2 cellular contexts compared by ENCODE assay signal in the genomic region with DNA sequence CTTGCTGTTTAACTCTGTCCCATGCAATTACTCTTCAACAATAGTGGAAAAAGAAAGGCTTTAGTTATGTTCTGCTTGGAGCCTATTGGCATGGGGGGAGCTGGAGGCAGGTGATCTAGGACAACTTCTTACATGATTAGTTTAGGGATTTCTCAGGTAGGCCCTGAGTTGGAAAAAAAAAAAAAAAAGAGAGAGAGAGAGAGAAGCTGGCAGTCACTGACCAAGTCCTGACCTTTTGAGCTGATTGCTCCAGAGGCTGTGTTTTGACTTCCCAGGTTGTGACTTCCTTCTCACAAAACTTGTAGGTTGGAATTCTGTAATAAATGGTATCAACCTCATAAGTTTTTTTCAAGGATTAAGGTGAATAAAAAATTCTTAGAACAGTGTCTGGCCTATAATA.
TF ChIP-seq lines count a peak whose summit lies in the region.

No MANE protein-coding gene starts in this region.

TF ChIP-seq in A549, 52 proteins besides CTCF, POLR2A, EP300 and RAD21:
- TF ChIP-seq SMC3 (IDR thresholded peaks at IDR 0.05) (no peak), MAZ (IDR thresholded peaks at IDR 0.05; ENCODE audit: borderline replicate concordance, low read depth, low read length) (no peak), RARB (CRISPR knock-in tag; IDR thresholded peaks at IDR 0.05) (no peak)
TF ChIP-seq in A549: peak in this region for 0.

TF ChIP-seq in HepG2, 621 proteins besides CTCF, POLR2A, EP300 and RAD21 (continues in another document):
- TF ChIP-seq, protein P1, sequence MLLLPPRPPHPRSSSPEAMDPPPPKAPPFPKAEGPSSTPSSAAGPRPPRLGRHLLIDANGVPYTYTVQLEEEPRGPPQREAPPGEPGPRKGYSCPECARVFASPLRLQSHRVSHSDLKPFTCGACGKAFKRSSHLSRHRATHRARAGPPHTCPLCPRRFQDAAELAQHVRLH (CRISPR knock-in tag; IDR thresholded peaks at IDR 0.05; ENCODE audit: borderline replicate concordance, low read depth): no peak
- no peak for TF ChIP-seq SRY (CRISPR knock-in tag; IDR thresholded peaks at IDR 0.05)
- TF ChIP-seq TGIF2 (CRISPR knock-in tag; IDR thresholded peaks at IDR 0.05): no peak
- peak; percentile 60 for TF ChIP-seq NR2F6 (IDR thresholded peaks at IDR 0.05)
- no peak for TF ChIP-seq NR2F6 (CRISPR knock-in tag; IDR thresholded peaks at IDR 0.05)
- TF ChIP-seq, protein P2, sequence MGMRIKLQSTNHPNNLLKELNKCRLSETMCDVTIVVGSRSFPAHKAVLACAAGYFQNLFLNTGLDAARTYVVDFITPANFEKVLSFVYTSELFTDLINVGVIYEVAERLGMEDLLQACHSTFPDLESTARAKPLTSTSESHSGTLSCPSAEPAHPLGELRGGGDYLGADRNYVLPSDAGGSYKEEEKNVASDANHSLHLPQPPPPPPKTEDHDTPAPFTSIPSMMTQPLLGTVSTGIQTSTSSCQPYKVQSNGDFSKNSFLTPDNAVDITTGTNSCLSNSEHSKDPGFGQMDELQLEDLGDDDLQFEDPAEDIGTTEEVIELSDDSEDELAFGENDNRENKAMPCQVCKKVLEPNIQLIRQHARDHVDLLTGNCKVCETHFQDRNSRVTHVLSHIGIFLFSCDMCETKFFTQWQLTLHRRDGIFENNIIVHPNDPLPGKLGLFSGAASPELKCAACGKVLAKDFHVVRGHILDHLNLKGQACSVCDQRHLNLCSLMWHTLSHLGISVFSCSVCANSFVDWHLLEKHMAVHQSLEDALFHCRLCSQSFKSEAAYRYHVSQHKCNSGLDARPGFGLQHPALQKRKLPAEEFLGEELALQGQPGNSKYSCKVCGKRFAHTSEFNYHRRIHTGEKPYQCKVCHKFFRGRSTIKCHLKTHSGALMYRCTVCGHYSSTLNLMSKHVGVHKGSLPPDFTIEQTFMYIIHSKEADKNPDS (CRISPR knock-in tag; IDR thresholded peaks at IDR 0.05): no peak
- TF ChIP-seq RARA (CRISPR knock-in tag; IDR thresholded peaks at IDR 0.05): peak; percentile 46; the same call in 1 of the 2 replicates
- TF ChIP-seq, protein P3, sequence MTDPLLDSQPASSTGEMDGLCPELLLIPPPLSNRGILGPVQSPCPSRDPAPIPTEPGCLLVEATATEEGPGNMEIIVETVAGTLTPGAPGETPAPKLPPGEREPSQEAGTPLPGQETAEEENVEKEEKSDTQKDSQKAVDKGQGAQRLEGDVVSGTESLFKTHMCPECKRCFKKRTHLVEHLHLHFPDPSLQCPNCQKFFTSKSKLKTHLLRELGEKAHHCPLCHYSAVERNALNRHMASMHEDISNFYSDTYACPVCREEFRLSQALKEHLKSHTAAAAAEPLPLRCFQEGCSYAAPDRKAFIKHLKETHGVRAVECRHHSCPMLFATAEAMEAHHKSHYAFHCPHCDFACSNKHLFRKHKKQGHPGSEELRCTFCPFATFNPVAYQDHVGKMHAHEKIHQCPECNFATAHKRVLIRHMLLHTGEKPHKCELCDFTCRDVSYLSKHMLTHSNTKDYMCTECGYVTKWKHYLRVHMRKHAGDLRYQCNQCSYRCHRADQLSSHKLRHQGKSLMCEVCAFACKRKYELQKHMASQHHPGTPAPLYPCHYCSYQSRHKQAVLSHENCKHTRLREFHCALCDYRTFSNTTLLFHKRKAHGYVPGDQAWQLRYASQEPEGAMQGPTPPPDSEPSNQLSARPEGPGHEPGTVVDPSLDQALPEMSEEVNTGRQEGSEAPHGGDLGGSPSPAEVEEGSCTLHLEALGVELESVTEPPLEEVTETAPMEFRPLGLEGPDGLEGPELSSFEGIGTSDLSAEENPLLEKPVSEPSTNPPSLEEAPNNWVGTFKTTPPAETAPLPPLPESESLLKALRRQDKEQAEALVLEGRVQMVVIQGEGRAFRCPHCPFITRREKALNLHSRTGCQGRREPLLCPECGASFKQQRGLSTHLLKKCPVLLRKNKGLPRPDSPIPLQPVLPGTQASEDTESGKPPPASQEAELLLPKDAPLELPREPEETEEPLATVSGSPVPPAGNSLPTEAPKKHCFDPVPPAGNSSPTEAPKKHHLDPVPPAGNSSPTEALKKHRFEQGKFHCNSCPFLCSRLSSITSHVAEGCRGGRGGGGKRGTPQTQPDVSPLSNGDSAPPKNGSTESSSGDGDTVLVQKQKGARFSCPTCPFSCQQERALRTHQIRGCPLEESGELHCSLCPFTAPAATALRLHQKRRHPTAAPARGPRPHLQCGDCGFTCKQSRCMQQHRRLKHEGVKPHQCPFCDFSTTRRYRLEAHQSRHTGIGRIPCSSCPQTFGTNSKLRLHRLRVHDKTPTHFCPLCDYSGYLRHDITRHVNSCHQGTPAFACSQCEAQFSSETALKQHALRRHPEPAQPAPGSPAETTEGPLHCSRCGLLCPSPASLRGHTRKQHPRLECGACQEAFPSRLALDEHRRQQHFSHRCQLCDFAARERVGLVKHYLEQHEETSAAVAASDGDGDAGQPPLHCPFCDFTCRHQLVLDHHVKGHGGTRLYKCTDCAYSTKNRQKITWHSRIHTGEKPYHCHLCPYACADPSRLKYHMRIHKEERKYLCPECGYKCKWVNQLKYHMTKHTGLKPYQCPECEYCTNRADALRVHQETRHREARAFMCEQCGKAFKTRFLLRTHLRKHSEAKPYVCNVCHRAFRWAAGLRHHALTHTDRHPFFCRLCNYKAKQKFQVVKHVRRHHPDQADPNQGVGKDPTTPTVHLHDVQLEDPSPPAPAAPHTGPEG (CRISPR knock-in tag; IDR thresholded peaks at IDR 0.05): no peak
- TF ChIP-seq IRF9 (CRISPR knock-in tag; IDR thresholded peaks at IDR 0.05; ENCODE audit: borderline replicate concordance): no peak
- TF ChIP-seq, protein P4, sequence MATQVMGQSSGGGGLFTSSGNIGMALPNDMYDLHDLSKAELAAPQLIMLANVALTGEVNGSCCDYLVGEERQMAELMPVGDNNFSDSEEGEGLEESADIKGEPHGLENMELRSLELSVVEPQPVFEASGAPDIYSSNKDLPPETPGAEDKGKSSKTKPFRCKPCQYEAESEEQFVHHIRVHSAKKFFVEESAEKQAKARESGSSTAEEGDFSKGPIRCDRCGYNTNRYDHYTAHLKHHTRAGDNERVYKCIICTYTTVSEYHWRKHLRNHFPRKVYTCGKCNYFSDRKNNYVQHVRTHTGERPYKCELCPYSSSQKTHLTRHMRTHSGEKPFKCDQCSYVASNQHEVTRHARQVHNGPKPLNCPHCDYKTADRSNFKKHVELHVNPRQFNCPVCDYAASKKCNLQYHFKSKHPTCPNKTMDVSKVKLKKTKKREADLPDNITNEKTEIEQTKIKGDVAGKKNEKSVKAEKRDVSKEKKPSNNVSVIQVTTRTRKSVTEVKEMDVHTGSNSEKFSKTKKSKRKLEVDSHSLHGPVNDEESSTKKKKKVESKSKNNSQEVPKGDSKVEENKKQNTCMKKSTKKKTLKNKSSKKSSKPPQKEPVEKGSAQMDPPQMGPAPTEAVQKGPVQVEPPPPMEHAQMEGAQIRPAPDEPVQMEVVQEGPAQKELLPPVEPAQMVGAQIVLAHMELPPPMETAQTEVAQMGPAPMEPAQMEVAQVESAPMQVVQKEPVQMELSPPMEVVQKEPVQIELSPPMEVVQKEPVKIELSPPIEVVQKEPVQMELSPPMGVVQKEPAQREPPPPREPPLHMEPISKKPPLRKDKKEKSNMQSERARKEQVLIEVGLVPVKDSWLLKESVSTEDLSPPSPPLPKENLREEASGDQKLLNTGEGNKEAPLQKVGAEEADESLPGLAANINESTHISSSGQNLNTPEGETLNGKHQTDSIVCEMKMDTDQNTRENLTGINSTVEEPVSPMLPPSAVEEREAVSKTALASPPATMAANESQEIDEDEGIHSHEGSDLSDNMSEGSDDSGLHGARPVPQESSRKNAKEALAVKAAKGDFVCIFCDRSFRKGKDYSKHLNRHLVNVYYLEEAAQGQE (IDR thresholded peaks at IDR 0.05; ENCODE audit: borderline replicate concordance in 1 of 2, low read depth in 1 of 2, low read length in 2 of 2): 0 out of 4 replicates have a peak, but pooled peaks of 1 of the 2 experiments have one; percentile 41
- TF ChIP-seq SNAPC4 (CRISPR knock-in tag; IDR thresholded peaks at IDR 0.05): no peak
- TF ChIP-seq, protein P5, sequence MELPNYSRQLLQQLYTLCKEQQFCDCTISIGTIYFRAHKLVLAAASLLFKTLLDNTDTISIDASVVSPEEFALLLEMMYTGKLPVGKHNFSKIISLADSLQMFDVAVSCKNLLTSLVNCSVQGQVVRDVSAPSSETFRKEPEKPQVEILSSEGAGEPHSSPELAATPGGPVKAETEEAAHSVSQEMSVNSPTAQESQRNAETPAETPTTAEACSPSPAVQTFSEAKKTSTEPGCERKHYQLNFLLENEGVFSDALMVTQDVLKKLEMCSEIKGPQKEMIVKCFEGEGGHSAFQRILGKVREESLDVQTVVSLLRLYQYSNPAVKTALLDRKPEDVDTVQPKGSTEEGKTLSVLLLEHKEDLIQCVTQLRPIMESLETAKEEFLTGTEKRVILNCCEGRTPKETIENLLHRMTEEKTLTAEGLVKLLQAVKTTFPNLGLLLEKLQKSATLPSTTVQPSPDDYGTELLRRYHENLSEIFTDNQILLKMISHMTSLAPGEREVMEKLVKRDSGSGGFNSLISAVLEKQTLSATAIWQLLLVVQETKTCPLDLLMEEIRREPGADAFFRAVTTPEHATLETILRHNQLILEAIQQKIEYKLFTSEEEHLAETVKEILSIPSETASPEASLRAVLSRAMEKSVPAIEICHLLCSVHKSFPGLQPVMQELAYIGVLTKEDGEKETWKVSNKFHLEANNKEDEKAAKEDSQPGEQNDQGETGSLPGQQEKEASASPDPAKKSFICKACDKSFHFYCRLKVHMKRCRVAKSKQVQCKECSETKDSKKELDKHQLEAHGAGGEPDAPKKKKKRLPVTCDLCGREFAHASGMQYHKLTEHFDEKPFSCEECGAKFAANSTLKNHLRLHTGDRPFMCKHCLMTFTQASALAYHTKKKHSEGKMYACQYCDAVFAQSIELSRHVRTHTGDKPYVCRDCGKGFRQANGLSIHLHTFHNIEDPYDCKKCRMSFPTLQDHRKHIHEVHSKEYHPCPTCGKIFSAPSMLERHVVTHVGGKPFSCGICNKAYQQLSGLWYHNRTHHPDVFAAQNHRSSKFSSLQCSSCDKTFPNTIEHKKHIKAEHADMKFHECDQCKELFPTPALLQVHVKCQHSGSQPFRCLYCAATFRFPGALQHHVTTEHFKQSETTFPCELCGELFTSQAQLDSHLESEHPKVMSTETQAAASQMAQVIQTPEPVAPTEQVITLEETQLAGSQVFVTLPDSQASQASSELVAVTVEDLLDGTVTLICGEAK (IDR thresholded peaks at IDR 0.05): peak; percentile 40; the same call in 1 of the 2 replicates
- TF ChIP-seq, protein P5 (CRISPR knock-in tag; IDR thresholded peaks at IDR 0.05): no peak
